Comparison of ENCODE assay signal across 1 cellular context in genomic region chr13:79485451-79485850, GRCh38.
TF ChIP-seq lines count a peak whose summit lies in the region.

No MANE protein-coding gene starts in this region.

TF ChIP-seq in HepG2, 621 proteins besides CTCF, POLR2A, EP300 and RAD21:
- TF ChIP-seq CHCHD3 (CRISPR knock-in tag; IDR thresholded peaks at IDR 0.05) = no peak
- TF ChIP-seq PTBP1 (IDR thresholded peaks at IDR 0.05; ENCODE audit: low read depth, low read length, poor library complexity, severe bottlenecking) = no peak
- TF ChIP-seq SKI (IDR thresholded peaks at IDR 0.05; ENCODE audit: partially characterized antibody) = no peak
- TF ChIP-seq ZNF446 (CRISPR knock-in tag; IDR thresholded peaks at IDR 0.05) = no peak
- no peak for TF ChIP-seq MZF1 (CRISPR knock-in tag; IDR thresholded peaks at IDR 0.05; ENCODE audit: borderline replicate concordance)
- TF ChIP-seq MYPOP (CRISPR knock-in tag; IDR thresholded peaks at IDR 0.05) = no peak
- TF ChIP-seq MXI1 (IDR thresholded peaks at IDR 0.05; ENCODE audit: borderline replicate concordance, low read depth, low read length) = no peak
- TF ChIP-seq GPBP1L1 (CRISPR knock-in tag; IDR thresholded peaks at IDR 0.05) = no peak
- no peak for TF ChIP-seq HCFC1 (IDR thresholded peaks at IDR 0.05; ENCODE audit: low read depth, low read length)
- no peak for TF ChIP-seq NFKB2 (CRISPR knock-in tag; IDR thresholded peaks at IDR 0.05; ENCODE audit: borderline replicate concordance)
- TF ChIP-seq ARNT2 (CRISPR knock-in tag; IDR thresholded peaks at IDR 0.05; ENCODE audit: low read depth) = no peak
